ENCODE assay signal across 18 cellular contexts in the genomic region with DNA sequence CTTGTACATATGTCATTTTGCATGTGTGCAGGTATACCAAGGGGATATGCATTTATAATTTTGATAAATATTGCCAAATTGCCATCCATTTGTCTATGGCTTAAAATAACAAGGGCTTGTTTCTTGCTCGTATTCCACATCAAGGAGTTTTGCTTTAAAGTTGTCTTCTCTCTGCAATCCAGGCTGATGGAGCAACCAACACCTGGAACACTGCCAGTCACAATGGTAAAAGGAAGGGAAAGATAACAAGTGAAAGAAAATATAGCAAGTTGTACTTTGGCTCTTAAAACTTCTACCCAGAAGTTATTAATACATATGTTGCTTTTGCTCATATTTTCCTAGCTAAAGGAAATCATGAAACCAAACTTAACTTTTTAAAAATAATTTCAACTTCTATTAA.
"Had no signal": no experiment of that assay in that cellular context is flagged by ENCODE, and none has a peak within 500 bp of the region (broad histone marks: within the 10 kb centered on the region; RNA-seq: fewer than 3 reads in every experiment).

No MANE protein-coding gene starts in this region.

- DNase-seq: caudate nucleus; effector CD4-positive, alpha-beta T cell; endodermal cell; heart right ventricle; left ventricle myocardium inferior; lower lobe of right lung; nucleus accumbens; pancreas; stimulated activated CD4-positive, alpha-beta T cell treated with anti-CD3 and anti-CD28 coated beads, Interleukin-2, amount 100 ng/mL, for 48 hours; stimulated activated naive CD4-positive, alpha-beta T cell treated with Interleukin-2 at 50 U/mL for 16 hours; thyroid gland; upper lobe of right lung had no signal

- H3K27ac ChIP-seq: esophagus muscularis mucosa, heart right ventricle, left ventricle myocardium inferior, lower lobe of right lung, neural progenitor cell, pancreas, thyroid gland, upper lobe of right lung had no signal

- H3K4me3 ChIP-seq: coronary artery, esophagus muscularis mucosa, heart right ventricle, left ventricle myocardium inferior, lower lobe of right lung, neural progenitor cell, pancreas, smooth muscle cell, thyroid gland, upper lobe of right lung had no signal

- H3K27me3 ChIP-seq: esophagus muscularis mucosa, heart right ventricle, neural progenitor cell, pancreas, thyroid gland, upper lobe of right lung had no signal

- H3K9me3 ChIP-seq: esophagus muscularis mucosa, lower lobe of right lung, pancreas, thyroid gland, upper lobe of right lung had no signal

- H3K4me1 ChIP-seq: lower lobe of right lung, neural progenitor cell, pancreas, thyroid gland, upper lobe of right lung had no signal

- ATAC-seq: heart right ventricle; lower lobe of right lung; natural killer cell treated with Interleukin-12 subunit alpha and Interleukin-12 subunit beta and Interleukin-15 and Interleukin-18, amount 100 ng/mL, for 72 hours; pancreas; right cardiac atrium; upper lobe of right lung had no signal

- H3K36me3 ChIP-seq: neural progenitor cell, thyroid gland had no signal
